ENCODE assay signal across 1 cellular context in the genomic region with DNA sequence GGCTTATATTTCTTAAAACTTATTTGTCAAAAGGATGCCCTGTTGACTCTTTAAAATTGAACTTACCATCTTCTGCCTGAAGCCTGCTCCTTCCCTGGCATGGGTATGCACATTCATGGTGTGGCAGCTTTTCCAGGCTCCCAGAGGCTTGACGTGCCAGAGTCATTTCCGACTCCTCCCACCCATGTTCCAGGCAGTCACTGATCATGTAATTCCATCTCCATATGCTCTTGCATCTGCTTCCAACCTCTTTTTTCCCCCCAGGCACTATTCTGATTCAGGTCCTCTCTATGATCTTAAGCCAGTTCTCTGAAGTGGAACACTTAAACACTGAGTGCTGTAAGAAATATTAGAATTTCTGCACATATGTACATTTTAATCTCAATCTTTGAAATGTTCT.
TF ChIP-seq lines count a peak whose summit lies in the region.

No MANE protein-coding gene starts in this region.

TF ChIP-seq in HepG2, 621 proteins besides CTCF, POLR2A, EP300 and RAD21 (continued from another document):
- TF ChIP-seq, protein P1, sequence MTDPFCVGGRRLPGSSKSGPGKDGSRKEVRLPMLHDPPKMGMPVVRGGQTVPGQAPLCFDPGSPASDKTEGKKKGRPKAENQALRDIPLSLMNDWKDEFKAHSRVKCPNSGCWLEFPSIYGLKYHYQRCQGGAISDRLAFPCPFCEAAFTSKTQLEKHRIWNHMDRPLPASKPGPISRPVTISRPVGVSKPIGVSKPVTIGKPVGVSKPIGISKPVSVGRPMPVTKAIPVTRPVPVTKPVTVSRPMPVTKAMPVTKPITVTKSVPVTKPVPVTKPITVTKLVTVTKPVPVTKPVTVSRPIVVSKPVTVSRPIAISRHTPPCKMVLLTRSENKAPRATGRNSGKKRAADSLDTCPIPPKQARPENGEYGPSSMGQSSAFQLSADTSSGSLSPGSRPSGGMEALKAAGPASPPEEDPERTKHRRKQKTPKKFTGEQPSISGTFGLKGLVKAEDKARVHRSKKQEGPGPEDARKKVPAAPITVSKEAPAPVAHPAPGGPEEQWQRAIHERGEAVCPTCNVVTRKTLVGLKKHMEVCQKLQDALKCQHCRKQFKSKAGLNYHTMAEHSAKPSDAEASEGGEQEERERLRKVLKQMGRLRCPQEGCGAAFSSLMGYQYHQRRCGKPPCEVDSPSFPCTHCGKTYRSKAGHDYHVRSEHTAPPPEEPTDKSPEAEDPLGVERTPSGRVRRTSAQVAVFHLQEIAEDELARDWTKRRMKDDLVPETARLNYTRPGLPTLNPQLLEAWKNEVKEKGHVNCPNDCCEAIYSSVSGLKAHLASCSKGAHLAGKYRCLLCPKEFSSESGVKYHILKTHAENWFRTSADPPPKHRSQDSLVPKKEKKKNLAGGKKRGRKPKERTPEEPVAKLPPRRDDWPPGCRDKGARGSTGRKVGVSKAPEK (CRISPR knock-in tag; IDR thresholded peaks at IDR 0.05; ENCODE audit: borderline replicate concordance) = no peak
- TF ChIP-seq IKZF1 (IDR thresholded peaks at IDR 0.05) = no peak
- TF ChIP-seq, protein P2, sequence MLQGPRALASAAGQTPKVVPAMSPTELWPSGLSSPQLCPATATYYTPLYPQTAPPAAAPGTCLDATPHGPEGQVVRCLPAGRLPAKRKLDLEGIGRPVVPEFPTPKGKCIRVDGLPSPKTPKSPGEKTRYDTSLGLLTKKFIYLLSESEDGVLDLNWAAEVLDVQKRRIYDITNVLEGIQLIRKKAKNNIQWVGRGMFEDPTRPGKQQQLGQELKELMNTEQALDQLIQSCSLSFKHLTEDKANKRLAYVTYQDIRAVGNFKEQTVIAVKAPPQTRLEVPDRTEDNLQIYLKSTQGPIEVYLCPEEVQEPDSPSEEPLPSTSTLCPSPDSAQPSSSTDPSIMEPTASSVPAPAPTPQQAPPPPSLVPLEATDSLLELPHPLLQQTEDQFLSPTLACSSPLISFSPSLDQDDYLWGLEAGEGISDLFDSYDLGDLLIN (CRISPR knock-in tag; IDR thresholded peaks at IDR 0.05; ENCODE audit: borderline replicate concordance) = no peak
- TF ChIP-seq, protein P3, sequence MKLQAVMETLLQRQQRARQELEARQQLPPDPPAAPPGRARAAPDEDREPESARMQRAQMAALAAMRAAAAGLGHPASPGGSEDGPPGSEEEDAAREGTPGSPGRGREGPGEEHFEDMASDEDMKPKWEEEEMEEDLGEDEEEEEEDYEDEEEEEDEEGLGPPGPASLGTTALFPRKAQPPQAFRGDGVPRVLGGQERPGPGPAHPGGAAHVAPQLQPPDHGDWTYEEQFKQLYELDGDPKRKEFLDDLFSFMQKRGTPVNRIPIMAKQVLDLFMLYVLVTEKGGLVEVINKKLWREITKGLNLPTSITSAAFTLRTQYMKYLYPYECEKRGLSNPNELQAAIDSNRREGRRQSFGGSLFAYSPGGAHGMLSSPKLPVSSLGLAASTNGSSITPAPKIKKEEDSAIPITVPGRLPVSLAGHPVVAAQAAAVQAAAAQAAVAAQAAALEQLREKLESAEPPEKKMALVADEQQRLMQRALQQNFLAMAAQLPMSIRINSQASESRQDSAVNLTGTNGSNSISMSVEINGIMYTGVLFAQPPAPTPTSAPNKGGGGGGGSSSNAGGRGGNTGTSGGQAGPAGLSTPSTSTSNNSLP (IDR thresholded peaks at IDR 0.05; ENCODE audit: low read depth, low read length) = no peak
- no peak for TF ChIP-seq ZNF891 (CRISPR knock-in tag; IDR thresholded peaks at IDR 0.05)
- TF ChIP-seq RFX3 (CRISPR knock-in tag; IDR thresholded peaks at IDR 0.05) = no peak
- no peak for TF ChIP-seq TARDBP (CRISPR knock-in tag; IDR thresholded peaks at IDR 0.05)
- TF ChIP-seq, protein P4, sequence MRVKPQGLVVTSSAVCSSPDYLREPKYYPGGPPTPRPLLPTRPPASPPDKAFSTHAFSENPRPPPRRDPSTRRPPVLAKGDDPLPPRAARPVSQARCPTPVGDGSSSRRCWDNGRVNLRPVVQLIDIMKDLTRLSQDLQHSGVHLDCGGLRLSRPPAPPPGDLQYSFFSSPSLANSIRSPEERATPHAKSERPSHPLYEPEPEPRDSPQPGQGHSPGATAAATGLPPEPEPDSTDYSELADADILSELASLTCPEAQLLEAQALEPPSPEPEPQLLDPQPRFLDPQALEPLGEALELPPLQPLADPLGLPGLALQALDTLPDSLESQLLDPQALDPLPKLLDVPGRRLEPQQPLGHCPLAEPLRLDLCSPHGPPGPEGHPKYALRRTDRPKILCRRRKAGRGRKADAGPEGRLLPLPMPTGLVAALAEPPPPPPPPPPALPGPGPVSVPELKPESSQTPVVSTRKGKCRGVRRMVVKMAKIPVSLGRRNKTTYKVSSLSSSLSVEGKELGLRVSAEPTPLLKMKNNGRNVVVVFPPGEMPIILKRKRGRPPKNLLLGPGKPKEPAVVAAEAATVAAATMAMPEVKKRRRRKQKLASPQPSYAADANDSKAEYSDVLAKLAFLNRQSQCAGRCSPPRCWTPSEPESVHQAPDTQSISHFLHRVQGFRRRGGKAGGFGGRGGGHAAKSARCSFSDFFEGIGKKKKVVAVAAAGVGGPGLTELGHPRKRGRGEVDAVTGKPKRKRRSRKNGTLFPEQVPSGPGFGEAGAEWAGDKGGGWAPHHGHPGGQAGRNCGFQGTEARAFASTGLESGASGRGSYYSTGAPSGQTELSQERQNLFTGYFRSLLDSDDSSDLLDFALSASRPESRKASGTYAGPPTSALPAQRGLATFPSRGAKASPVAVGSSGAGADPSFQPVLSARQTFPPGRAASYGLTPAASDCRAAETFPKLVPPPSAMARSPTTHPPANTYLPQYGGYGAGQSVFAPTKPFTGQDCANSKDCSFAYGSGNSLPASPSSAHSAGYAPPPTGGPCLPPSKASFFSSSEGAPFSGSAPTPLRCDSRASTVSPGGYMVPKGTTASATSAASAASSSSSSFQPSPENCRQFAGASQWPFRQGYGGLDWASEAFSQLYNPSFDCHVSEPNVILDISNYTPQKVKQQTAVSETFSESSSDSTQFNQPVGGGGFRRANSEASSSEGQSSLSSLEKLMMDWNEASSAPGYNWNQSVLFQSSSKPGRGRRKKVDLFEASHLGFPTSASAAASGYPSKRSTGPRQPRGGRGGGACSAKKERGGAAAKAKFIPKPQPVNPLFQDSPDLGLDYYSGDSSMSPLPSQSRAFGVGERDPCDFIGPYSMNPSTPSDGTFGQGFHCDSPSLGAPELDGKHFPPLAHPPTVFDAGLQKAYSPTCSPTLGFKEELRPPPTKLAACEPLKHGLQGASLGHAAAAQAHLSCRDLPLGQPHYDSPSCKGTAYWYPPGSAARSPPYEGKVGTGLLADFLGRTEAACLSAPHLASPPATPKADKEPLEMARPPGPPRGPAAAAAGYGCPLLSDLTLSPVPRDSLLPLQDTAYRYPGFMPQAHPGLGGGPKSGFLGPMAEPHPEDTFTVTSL (CRISPR knock-in tag; IDR thresholded peaks at IDR 0.05; ENCODE audit: borderline replicate concordance) = no peak
TF ChIP-seq in HepG2: peak in this region for 0.
